In the genomic region with DNA sequence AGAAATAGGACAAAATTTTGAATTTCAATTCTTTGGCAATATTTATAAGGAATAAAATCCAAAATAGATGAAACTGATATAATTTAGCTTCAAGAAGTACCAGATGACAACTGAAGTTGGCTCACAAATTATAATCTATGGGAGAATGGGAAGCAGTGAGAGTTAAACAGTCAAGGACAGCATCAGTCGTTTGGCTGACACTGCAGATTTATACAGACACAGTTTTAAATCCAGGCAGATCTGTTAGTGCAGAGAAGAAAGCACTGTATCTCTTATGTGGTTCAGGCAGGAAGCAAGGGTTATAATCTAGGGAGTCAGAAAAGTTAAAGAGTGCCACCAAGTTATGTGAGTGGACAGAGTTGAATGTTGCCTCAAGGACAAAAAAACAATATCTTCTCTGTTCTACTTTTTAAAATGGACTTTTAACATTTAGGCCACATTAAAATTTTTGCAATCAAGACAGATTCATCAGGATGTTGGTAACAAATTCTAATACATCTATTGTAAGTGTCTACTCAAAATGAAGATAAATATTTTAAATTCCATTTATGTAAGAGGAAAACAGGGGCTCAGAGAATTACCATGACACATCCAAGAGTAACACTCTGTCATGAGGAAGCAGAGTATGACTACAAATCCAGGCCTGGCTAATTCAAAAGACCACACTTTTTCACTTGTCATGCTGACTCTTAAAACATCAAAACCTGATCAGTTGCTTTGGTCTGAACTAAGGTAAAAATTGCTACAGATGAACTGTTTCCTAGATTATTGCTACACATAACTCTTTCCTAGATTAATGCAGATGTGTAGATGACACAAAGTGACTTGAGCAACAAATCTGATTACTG, we compare ENCODE assay signal across 23 cellular contexts.
DNase-seq lines count a peak whose midpoint lies in the region; ATAC-seq and TF ChIP-seq lines count a peak whose summit lies in the region.
"Had no signal": no experiment of that assay in that cellular context is flagged by ENCODE, and none has a peak within 500 bp of the region (broad histone marks: within the 10 kb centered on the region; RNA-seq: fewer than 3 reads in every experiment).

No MANE protein-coding gene starts in this region.

- DNase-seq in GM04504 (ENCODE audit: low read depth), result peak; percentile 10
- DNase-seq in RKO (ENCODE audit: low spot score), result peak; percentile 25
- DNase-seq in epithelial cell of prostate (ENCODE audit: low read depth, low spot score), result no peak
- no peak for DNase-seq in neural crest cell (ENCODE audit: low read depth, low spot score)
- DNase-seq in HUDEP-2 (lab: John Stamatoyannopoulos, UW; ENCODE audit: unreplicated experiment in 76 of 76), result no peak
- DNase-seq in NOMO-1 (lab: John Stamatoyannopoulos, UW; ENCODE audit: unreplicated experiment in 2 of 2), result no peak
- DNase-seq in NCI-H345 treated with DMSO at 0.1 percent for 48 hours (lab: John Stamatoyannopoulos, UW; ENCODE audit: unreplicated experiment), result no peak
- DNase-seq: activated CD4-positive, alpha-beta T cell treated with anti-CD3 and anti-CD28 coated beads, Interleukin-2, amount 10 ng/mL, durations not matched to agents 7 days and 5 days; activated T-cell treated with anti-CD3 and anti-CD28 coated beads for 4 hours; DMS153; effector CD4-positive, alpha-beta T cell; gastrocnemius medialis; naive thymus-derived CD4-positive, alpha-beta T cell; NCI-H1436 treated with DMSO at 0.1 percent for 48 hours; NCI-H226; NK-92 treated with Interleukin-12 subunit alpha and Interleukin-12 subunit beta, amount 100 ng/mL, for 24 hours; SHP77 treated with DMSO at 0.1 percent for 48 hours; stimulated activated naive CD4-positive, alpha-beta T cell; transverse colon had no signal

- peak overlapping the region; percentile 4 for H3K27ac Mint-ChIP-seq in neural crest cell (ENCODE audit: unreplicated experiment)
- H3K27ac Mint-ChIP-seq: activated CD4-positive, alpha-beta T cell treated with anti-CD3 and anti-CD28 coated beads, Interleukin-2, amount 10 ng/mL, durations not matched to agents 7 days and 5 days; activated naive CD4-positive, alpha-beta T cell treated with anti-CD3 and anti-CD28 coated beads, Interleukin-2, amount 50 U/mL, for 72 hours; naive thymus-derived CD4-positive, alpha-beta T cell had no signal

- no peaks in the 10 kb centered on the region for H3K36me3 Mint-ChIP-seq in neural crest cell (ENCODE audit: low read depth)
- H3K36me3 Mint-ChIP-seq: activated naive CD4-positive, alpha-beta T cell treated with anti-CD3 and anti-CD28 coated beads, Interleukin-2, amount 50 U/mL, for 72 hours; naive thymus-derived CD4-positive, alpha-beta T cell had no signal

- H3K27ac ChIP-seq in epithelial cell of prostate, result peak overlapping the region; percentile 40
- H3K27ac ChIP-seq: BLaER1, breast epithelium, gastrocnemius medialis, transverse colon had no signal

- H3K4me3 Mint-ChIP-seq in neural crest cell, result no peak overlapping the region
- H3K4me3 Mint-ChIP-seq: activated CD4-positive, alpha-beta T cell treated with anti-CD3 and anti-CD28 coated beads, Interleukin-2, amount 10 ng/mL, durations not matched to agents 7 days and 5 days; naive thymus-derived CD4-positive, alpha-beta T cell had no signal

- no peaks in the 10 kb centered on the region for H3K9me3 Mint-ChIP-seq in neural crest cell

- no peaks in the 10 kb centered on the region for H3K27me3 Mint-ChIP-seq in neural crest cell (ENCODE audit: low read depth)
- H3K27me3 Mint-ChIP-seq: activated CD4-positive, alpha-beta T cell treated with anti-CD3 and anti-CD28 coated beads, Interleukin-2, amount 10 ng/mL, durations not matched to agents 7 days and 5 days; naive thymus-derived CD4-positive, alpha-beta T cell had no signal

- no peak for TF ChIP-seq CTCF in neural crest cell (conservative IDR thresholded peaks at IDR 0.05)

- no peak for ATAC-seq in GM21723 (IDR thresholded peaks at IDR 0.05; ENCODE audit: unreplicated experiment)
- ATAC-seq: activated naive CD4-positive, alpha-beta T cell treated with anti-CD3 and anti-CD28 coated beads, Interleukin-2, amount 50 U/mL, for 72 hours; gastrocnemius medialis; naive thymus-derived CD4-positive, alpha-beta T cell had no signal

- peaks cover 6% of the 10 kb centered on the region for H3K4me1 Mint-ChIP-seq in neural crest cell
- H3K4me1 Mint-ChIP-seq: activated CD4-positive, alpha-beta T cell treated with anti-CD3 and anti-CD28 coated beads, Interleukin-2, amount 10 ng/mL, durations not matched to agents 7 days and 5 days; naive thymus-derived CD4-positive, alpha-beta T cell had no signal

Comparison
In these comparisons a context has a peak if more than half of its experiments do, and no peak if none do; other contexts are left out.
1. DNase-seq: peak in GM04504 (single experiment) and RKO (single experiment); none in epithelial cell of prostate (single experiment), neural crest cell (single experiment), HUDEP-2 (0 of 76), NOMO-1 (0 of 2) and NCI-H345 treated with DMSO at 0.1 percent for 48 hours (single experiment).